10 cellular contexts compared by ENCODE assay signal in the genomic region with DNA sequence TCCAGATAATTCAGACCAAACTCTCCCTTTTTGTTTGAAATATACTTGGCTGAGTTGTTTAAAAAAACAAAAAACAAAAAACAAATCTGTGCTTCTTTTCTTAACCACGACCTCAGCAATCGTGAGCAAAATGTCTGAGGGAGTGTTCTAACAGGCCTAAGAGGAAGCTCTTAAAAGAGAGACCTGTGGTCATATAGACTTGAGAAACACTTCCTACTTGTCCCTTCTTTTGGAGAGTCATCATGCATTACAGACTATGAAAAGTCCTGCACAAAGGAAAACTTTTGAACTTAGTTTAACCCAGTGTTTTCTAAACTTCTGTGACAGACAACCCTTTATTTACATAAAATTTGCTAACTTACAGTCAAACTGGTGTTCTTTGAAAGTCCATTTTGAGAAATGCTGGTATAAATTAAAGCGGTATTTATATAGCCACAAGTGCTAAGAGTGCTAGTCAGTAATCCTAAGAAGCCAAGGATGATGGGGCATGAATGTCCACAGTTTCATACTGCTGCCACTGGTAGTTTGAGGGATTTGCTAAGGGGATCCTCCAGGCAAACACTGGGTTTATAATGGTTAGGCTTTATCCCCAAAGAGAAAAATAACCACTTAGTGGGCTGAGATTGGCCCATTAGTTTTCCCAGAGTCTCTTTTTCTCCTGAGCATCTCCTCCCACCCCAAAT.
DNase-seq lines count a peak whose midpoint lies in the region; ATAC-seq and TF ChIP-seq lines count a peak whose summit lies in the region.
"Had no signal": no experiment of that assay in that cellular context is flagged by ENCODE, and none has a peak within 500 bp of the region (broad histone marks: within the 10 kb centered on the region; RNA-seq: fewer than 3 reads in every experiment).

No MANE protein-coding gene starts in this region.

- no peak overlapping the region for H3K4ac ChIP-seq in mesenchymal stem cell (ENCODE audit: low read depth in 1 of 2, low read length in 2 of 2)

- WGBS in mesenchymal stem cell, result 87% methylated on average over 3 of the region's 3 CpGs

- H2BK12ac ChIP-seq in mesenchymal stem cell (ENCODE audit: low read length in 2 of 2), result no peak overlapping the region

- H2BK5ac ChIP-seq in mesenchymal stem cell (ENCODE audit: low read depth, low read length, poor library complexity, severe bottlenecking), result no peak overlapping the region

- no peak overlapping the region for H2BK120ac ChIP-seq in mesenchymal stem cell (ENCODE audit: low read depth, low read length)

- no peaks in the 10 kb centered on the region for H3K79me1 ChIP-seq in mesenchymal stem cell (replicated peaks; ENCODE audit: low read length, poor library complexity, severe bottlenecking)

- ATAC-seq in GM18858 (IDR thresholded peaks at IDR 0.05; ENCODE audit: unreplicated experiment), result peak; percentile 30
- ATAC-seq in HG02938 (IDR thresholded peaks at IDR 0.05; ENCODE audit: unreplicated experiment), result peak; percentile 20
- no peak for ATAC-seq in HG03565 (IDR thresholded peaks at IDR 0.05; ENCODE audit: unreplicated experiment)
- ATAC-seq: activated CD4-positive, CD25-positive, alpha-beta regulatory T cell treated with anti-CD3 and anti-CD28 coated beads, Interleukin-2, amount 50 U/mL, for 24 hours had no signal

- H3K4me2 ChIP-seq in mesenchymal stem cell (ENCODE audit: low read length, poor library complexity, severe bottlenecking), result no peak overlapping the region

- no peak overlapping the region for H2AK5ac ChIP-seq in mesenchymal stem cell (ENCODE audit: low read length, severe bottlenecking)

- no peak overlapping the region for H4K8ac ChIP-seq in mesenchymal stem cell (ENCODE audit: low read length)

- H4K91ac ChIP-seq in mesenchymal stem cell (ENCODE audit: low read length), result no peak overlapping the region

- H3K18ac ChIP-seq in mesenchymal stem cell (ENCODE audit: low read depth in 1 of 2, low read length in 2 of 2), result no peak overlapping the region

- H2BK15ac ChIP-seq in mesenchymal stem cell (ENCODE audit: low read depth, poor library complexity, severe bottlenecking), result no peak overlapping the region

- no peak overlapping the region for H2AFZ ChIP-seq in mesenchymal stem cell (ENCODE audit: low read depth, low read length)

- no peaks in the 10 kb centered on the region for H3K9me3 ChIP-seq in mesenchymal stem cell (ENCODE audit: control insufficient read depth, low read length)
- H3K9me3 ChIP-seq: upper lobe of left lung had no signal

- H3K4me3 ChIP-seq in mesenchymal stem cell (ENCODE audit: insufficient read depth in 1 of 2, low read depth in 1 of 2, low read length in 2 of 2) (no peak overlapping the region), foreskin fibroblast (ENCODE audit: low read depth in 1 of 2, low read length in 2 of 2) (no peak overlapping the region)
- H3K4me3 ChIP-seq: upper lobe of left lung had no signal

- H3K9ac ChIP-seq in mesenchymal stem cell (ENCODE audit: low read length), result no peak overlapping the region

- no peak overlapping the region for H3K23ac ChIP-seq in mesenchymal stem cell (ENCODE audit: low read length in 2 of 2)

- no peak overlapping the region for H3K14ac ChIP-seq in mesenchymal stem cell (ENCODE audit: low read length in 2 of 2)

- TF ChIP-seq CTCF in foreskin fibroblast (IDR thresholded peaks at IDR 0.05; ENCODE audit: low read depth, low read length), result no peak

- no peaks in the 10 kb centered on the region for H3K27me3 ChIP-seq in mesenchymal stem cell (ENCODE audit: control insufficient read depth in 1 of 2, insufficient read depth in 1 of 2, low read length in 2 of 2)
- H3K27me3 ChIP-seq: upper lobe of left lung had no signal

- H3K36me3 ChIP-seq in mesenchymal stem cell (ENCODE audit: control insufficient read depth in 1 of 2, insufficient read depth in 2 of 2, low read depth in 1 of 2, low read length in 2 of 2), result no peaks in the 10 kb centered on the region
- H3K36me3 ChIP-seq: upper lobe of left lung had no signal

- no peaks in the 10 kb centered on the region for H3K4me1 ChIP-seq in mesenchymal stem cell (ENCODE audit: control insufficient read depth, insufficient read depth, low read depth, low read length)

- H3K27ac ChIP-seq in mesenchymal stem cell (ENCODE audit: low read length, poor library complexity, severe bottlenecking), result no peak overlapping the region
- H3K27ac ChIP-seq: upper lobe of left lung had no signal

- DNase-seq in RKO (ENCODE audit: low spot score) (peak; percentile 1), mesenchymal stem cell (peak; percentile 5), foreskin fibroblast (no peak)
- DNase-seq in activated naive CD4-positive, alpha-beta T cell treated with Interleukin-2 at 50 U/mL for 16 hours, result no peak
- DNase-seq in activated CD4-positive, alpha-beta T cell treated with anti-CD3 and anti-CD28 coated beads, Interleukin-2, amount 50 U/mL, for 48 hours, result no peak
- DNase-seq: upper lobe of left lung had no signal

Comparison
In these comparisons a context has a peak if more than half of its experiments do, and no peak if none do; other contexts are left out.
1. DNase-seq: peak in RKO (single experiment) and mesenchymal stem cell (single experiment); none in activated naive CD4-positive, alpha-beta T cell treated with Interleukin-2 at 50 U/mL for 16 hours (single experiment), foreskin fibroblast (0 of 2) and activated CD4-positive, alpha-beta T cell treated with anti-CD3 and anti-CD28 coated beads, Interleukin-2, amount 50 U/mL, for 48 hours (0 of 2).